1 cellular context compared by ENCODE assay signal in the genomic region with DNA sequence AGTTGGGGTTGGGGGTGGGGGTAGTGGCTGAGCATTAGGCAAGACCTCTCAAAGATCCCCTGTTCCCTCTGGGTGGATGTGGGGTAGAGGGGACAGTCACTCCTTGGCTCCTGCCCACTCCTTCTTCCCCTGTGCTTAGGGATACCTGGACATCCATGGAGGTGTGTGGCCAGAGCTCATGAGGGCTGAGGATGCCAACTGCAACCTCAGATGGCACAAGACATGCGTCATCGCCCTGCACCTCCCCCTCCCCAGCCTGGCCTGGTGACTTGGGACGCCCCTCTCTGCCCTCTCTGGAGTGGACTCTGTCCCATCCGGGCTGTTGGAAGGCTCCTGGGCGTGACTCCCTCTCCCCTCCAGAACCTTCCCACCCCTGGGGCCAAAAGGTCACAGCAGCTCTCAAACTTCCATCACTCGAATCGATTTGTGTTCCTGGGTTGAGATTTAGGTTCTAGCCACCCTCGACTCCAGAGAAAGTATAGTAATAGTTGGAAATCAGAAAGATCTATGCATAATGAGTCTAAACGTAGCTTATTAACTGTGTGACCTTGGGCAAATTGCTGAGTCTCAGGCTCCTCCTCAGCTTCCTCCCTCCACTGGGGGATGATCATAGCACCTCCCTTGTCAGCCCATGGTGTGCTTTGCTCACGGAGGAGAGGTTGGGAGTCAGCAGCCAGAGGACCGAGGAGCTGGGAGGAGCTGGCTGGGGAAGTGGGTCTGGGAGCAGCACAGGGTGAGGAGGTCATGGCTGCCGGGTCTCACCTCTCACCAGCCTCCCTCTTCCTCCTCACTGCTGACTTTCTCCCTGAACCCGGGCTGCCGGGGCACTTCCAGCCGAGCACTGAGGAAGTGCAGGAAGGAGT.
TF ChIP-seq lines count a peak whose summit lies in the region.

No MANE protein-coding gene starts in this region.

TF ChIP-seq in K562, 482 proteins besides CTCF, POLR2A, EP300 and RAD21 (continued from another document and continues in another):
- TF ChIP-seq, protein P1, sequence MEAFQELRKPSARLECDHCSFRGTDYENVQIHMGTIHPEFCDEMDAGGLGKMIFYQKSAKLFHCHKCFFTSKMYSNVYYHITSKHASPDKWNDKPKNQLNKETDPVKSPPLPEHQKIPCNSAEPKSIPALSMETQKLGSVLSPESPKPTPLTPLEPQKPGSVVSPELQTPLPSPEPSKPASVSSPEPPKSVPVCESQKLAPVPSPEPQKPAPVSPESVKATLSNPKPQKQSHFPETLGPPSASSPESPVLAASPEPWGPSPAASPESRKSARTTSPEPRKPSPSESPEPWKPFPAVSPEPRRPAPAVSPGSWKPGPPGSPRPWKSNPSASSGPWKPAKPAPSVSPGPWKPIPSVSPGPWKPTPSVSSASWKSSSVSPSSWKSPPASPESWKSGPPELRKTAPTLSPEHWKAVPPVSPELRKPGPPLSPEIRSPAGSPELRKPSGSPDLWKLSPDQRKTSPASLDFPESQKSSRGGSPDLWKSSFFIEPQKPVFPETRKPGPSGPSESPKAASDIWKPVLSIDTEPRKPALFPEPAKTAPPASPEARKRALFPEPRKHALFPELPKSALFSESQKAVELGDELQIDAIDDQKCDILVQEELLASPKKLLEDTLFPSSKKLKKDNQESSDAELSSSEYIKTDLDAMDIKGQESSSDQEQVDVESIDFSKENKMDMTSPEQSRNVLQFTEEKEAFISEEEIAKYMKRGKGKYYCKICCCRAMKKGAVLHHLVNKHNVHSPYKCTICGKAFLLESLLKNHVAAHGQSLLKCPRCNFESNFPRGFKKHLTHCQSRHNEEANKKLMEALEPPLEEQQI (IDR thresholded peaks at IDR 0.05), result no peak
- TF ChIP-seq ZFP36 (IDR thresholded peaks at IDR 0.05; ENCODE audit: low read depth, low read length, partially characterized antibody) (no peak), FOXK2 (conservative IDR thresholded peaks at IDR 0.05 in 1 of 2, IDR thresholded peaks at IDR 0.05 in 1 of 2; ENCODE audit: low read depth in 2 of 2) (no peak), POLR2H (tag; IDR thresholded peaks at IDR 0.05; ENCODE audit: low read depth) (no peak; the same call in 1 of the 2 replicates), TAF15 (IDR thresholded peaks at IDR 0.05; ENCODE audit: low read depth, low read length) (no peak), RBM22 (IDR thresholded peaks at IDR 0.05; ENCODE audit: low read depth, low read length, poor library complexity, severe bottlenecking) (no peak), CHD2 (IDR thresholded peaks at IDR 0.05; ENCODE audit: low read depth, low read length) (no peak; the same call in 1 of the 2 replicates), TCF7 (IDR thresholded peaks at IDR 0.05; ENCODE audit: borderline replicate concordance) (no peak), ZNF175 (CRISPR knock-in tag; IDR thresholded peaks at IDR 0.05; ENCODE audit: low read depth) (peak; percentile 14; the same call in 1 of the 2 replicates), PHTF2 (CRISPR knock-in tag; IDR thresholded peaks at IDR 0.05) (no peak), CBX5 (IDR thresholded peaks at IDR 0.05; ENCODE audit: borderline replicate concordance, low read depth) (no peak), HEY1 (CRISPR knock-in tag; IDR thresholded peaks at IDR 0.05; ENCODE audit: borderline replicate concordance) (no peak), GATAD2A (IDR thresholded peaks at IDR 0.05) (no peak; the same call in 1 of the 2 replicates), GABPB2 (CRISPR knock-in tag; conservative IDR thresholded peaks at IDR 0.05) (no peak), RFX5 (IDR thresholded peaks at IDR 0.05; ENCODE audit: low read depth, low read length) (no peak), MCM3 (IDR thresholded peaks at IDR 0.05) (no peak), FOXJ2 (tag; IDR thresholded peaks at IDR 0.05) (0 out of 2 replicates have a peak, but pooled peaks have one; percentile 33), PURB (CRISPR knock-in tag; IDR thresholded peaks at IDR 0.05; ENCODE audit: low read depth) (no peak), ATF1 (CRISPR knock-in tag; IDR thresholded peaks at IDR 0.05) (no peak), ATF1 (tag; IDR thresholded peaks at IDR 0.05) (peak; percentile 70), ZBTB7A (IDR thresholded peaks at IDR 0.05; ENCODE audit: borderline replicate concordance, control insufficient read depth, low read depth, low read length) (peak; percentile 12; the same call in 1 of the 2 replicates), KAT7 (CRISPR knock-in tag; IDR thresholded peaks at IDR 0.05; ENCODE audit: borderline replicate concordance) (no peak; the same call in 1 of the 2 replicates), ZSCAN29 (IDR thresholded peaks at IDR 0.05) (no peak), HNRNPL (IDR thresholded peaks at IDR 0.05; ENCODE audit: low read depth, low read length) (no peak), NR2C1 (IDR thresholded peaks at IDR 0.05) (peak; percentile 49; the same call in 1 of the 2 replicates), NR2C1 (tag; IDR thresholded peaks at IDR 0.05) (no peak; the same call in none of the 2 replicates), BCL6 (CRISPR knock-in tag; IDR thresholded peaks at IDR 0.05) (no peak), ZNF444 (CRISPR knock-in tag; IDR thresholded peaks at IDR 0.05) (no peak), ZNF217 (CRISPR knock-in tag; IDR thresholded peaks at IDR 0.05) (no peak), USF1 (CRISPR knock-in tag; IDR thresholded peaks at IDR 0.05) (0 out of 2 replicates have a peak, but pooled peaks have one; percentile 34), MTA2 (IDR thresholded peaks at IDR 0.05; ENCODE audit: low read depth) (no peak), ZNF511 (CRISPR knock-in tag; IDR thresholded peaks at IDR 0.05) (no peak), HNRNPH1 (optimal IDR thresholded peaks at IDR 0.05; ENCODE audit: low read depth, low read length) (no peak), HES1 (IDR thresholded peaks at IDR 0.05; ENCODE audit: low read depth) (no peak), U2AF1 (optimal IDR thresholded peaks at IDR 0.05; ENCODE audit: low read depth, low read length) (no peak), ZBTB8A (IDR thresholded peaks at IDR 0.05; ENCODE audit: partially characterized antibody) (no peak), YBX1 (IDR thresholded peaks at IDR 0.05) (no peak), HDAC1 (IDR thresholded peaks at IDR 0.05) (no peak), ZNF589 (CRISPR knock-in tag; IDR thresholded peaks at IDR 0.05; ENCODE audit: low read depth) (no peak; the same call in 1 of the 2 replicates), DIDO1 (tag; IDR thresholded peaks at IDR 0.05; ENCODE audit: low read depth) (no peak), ZBTB2 (IDR thresholded peaks at IDR 0.05) (0 out of 2 replicates have a peak, but pooled peaks have one; percentile 54), ZNF696 (CRISPR knock-in tag; conservative IDR thresholded peaks at IDR 0.05) (no peak), ZNF316 (IDR thresholded peaks at IDR 0.05) (peak; percentile 85), ZBTB43 (CRISPR knock-in tag; IDR thresholded peaks at IDR 0.05) (no peak), TBL1XR1 (IDR thresholded peaks at IDR 0.05; ENCODE audit: low read length in 2 of 2) (no peak), ARID1B (IDR thresholded peaks at IDR 0.05) (no peak), TAL1 (IDR thresholded peaks at IDR 0.05) (no peak), ZNF780A (CRISPR knock-in tag; IDR thresholded peaks at IDR 0.05) (no peak), CXXC5 (CRISPR knock-in tag; IDR thresholded peaks at IDR 0.05) (no peak), CAMTA2 (CRISPR knock-in tag; conservative IDR thresholded peaks at IDR 0.05) (no peak), MCM5 (IDR thresholded peaks at IDR 0.05; ENCODE audit: low read depth) (no peak), XRCC4 (IDR thresholded peaks at IDR 0.05; ENCODE audit: extremely low read depth, insufficient read depth, insufficient read length) (no peak), XRCC3 (IDR thresholded peaks at IDR 0.05) (no peak), HMG20A (CRISPR knock-in tag; conservative IDR thresholded peaks at IDR 0.05) (no peak), KDM5B (IDR thresholded peaks at IDR 0.05; ENCODE audit: insufficient replicate concordance, low read depth, low read length) (peak; percentile 47), ZNF224 (CRISPR knock-in tag; IDR thresholded peaks at IDR 0.05) (no peak), ZNF717 (CRISPR knock-in tag; IDR thresholded peaks at IDR 0.05) (no peak), CREB1 (IDR thresholded peaks at IDR 0.05) (no peak), CREB1 (CRISPR knock-in tag; IDR thresholded peaks at IDR 0.05) (0 out of 2 replicates have a peak, but pooled peaks have one; percentile 16), POLR3A (IDR thresholded peaks at IDR 0.05; ENCODE audit: borderline replicate concordance, extremely low read depth, insufficient read depth, insufficient read length) (no peak)
- TF ChIP-seq, protein P2, sequence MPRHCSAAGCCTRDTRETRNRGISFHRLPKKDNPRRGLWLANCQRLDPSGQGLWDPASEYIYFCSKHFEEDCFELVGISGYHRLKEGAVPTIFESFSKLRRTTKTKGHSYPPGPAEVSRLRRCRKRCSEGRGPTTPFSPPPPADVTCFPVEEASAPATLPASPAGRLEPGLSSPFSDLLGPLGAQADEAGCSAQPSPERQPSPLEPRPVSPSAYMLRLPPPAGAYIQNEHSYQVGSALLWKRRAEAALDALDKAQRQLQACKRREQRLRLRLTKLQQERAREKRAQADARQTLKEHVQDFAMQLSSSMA (CRISPR knock-in tag; IDR thresholded peaks at IDR 0.05), result no peak
- TF ChIP-seq, protein P3, sequence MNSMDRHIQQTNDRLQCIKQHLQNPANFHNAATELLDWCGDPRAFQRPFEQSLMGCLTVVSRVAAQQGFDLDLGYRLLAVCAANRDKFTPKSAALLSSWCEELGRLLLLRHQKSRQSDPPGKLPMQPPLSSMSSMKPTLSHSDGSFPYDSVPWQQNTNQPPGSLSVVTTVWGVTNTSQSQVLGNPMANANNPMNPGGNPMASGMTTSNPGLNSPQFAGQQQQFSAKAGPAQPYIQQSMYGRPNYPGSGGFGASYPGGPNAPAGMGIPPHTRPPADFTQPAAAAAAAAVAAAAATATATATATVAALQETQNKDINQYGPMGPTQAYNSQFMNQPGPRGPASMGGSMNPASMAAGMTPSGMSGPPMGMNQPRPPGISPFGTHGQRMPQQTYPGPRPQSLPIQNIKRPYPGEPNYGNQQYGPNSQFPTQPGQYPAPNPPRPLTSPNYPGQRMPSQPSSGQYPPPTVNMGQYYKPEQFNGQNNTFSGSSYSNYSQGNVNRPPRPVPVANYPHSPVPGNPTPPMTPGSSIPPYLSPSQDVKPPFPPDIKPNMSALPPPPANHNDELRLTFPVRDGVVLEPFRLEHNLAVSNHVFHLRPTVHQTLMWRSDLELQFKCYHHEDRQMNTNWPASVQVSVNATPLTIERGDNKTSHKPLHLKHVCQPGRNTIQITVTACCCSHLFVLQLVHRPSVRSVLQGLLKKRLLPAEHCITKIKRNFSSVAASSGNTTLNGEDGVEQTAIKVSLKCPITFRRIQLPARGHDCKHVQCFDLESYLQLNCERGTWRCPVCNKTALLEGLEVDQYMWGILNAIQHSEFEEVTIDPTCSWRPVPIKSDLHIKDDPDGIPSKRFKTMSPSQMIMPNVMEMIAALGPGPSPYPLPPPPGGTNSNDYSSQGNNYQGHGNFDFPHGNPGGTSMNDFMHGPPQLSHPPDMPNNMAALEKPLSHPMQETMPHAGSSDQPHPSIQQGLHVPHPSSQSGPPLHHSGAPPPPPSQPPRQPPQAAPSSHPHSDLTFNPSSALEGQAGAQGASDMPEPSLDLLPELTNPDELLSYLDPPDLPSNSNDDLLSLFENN (IDR thresholded peaks at IDR 0.05; ENCODE audit: low read depth in 2 of 2, low read length in 2 of 2), result no peak
- TF ChIP-seq, protein P4, sequence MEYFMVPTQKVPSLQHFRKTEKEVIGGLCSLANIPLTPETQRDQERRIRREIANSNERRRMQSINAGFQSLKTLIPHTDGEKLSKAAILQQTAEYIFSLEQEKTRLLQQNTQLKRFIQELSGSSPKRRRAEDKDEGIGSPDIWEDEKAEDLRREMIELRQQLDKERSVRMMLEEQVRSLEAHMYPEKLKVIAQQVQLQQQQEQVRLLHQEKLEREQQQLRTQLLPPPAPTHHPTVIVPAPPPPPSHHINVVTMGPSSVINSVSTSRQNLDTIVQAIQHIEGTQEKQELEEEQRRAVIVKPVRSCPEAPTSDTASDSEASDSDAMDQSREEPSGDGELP (CRISPR knock-in tag; IDR thresholded peaks at IDR 0.05; ENCODE audit: borderline replicate concordance), result peak; percentile 37; the same call in 1 of the 2 replicates
